8 cellular contexts compared by ENCODE assay signal in genomic region chr3:179653106-179653776, GRCh38. TPM values are rescaled to one million over a fixed set of nuclear protein-coding genes. Genes with fewer than 3 reads are reported as not detected.
DNase-seq lines count a peak whose midpoint lies in the region; ATAC-seq, FAIRE-seq and TF ChIP-seq lines count a peak whose summit lies in the region.

No MANE protein-coding gene starts in this region.

- under 1% methylated on average over 63 of the region's 74 CpGs for WGBS in prostate gland
- under 1% methylated on average over 74 of the region's 74 CpGs for WGBS in urinary bladder

- H3K36me3 ChIP-seq in left ventricle myocardium inferior (no peaks in the 10 kb centered on the region), prostate gland (no peaks in the 10 kb centered on the region), urinary bladder (ENCODE audit: insufficient read depth) (no peaks in the 10 kb centered on the region)

- ATAC-seq in HG02588 (IDR thresholded peaks at IDR 0.05; ENCODE audit: unreplicated experiment): peak; percentile 59

- H3K9me3 ChIP-seq in left ventricle myocardium inferior (replicated peaks): no peaks in the 10 kb centered on the region
- no peaks in the 10 kb centered on the region for H3K9me3 ChIP-seq in prostate gland

- H3K27ac ChIP-seq in left ventricle myocardium inferior (replicated peaks) (peak overlapping the region; percentile 98), prostate gland (peak overlapping the region; percentile 88 to 89), urinary bladder (ENCODE audit: low read depth) (peak overlapping the region; percentile 89)

- H3K4me1 ChIP-seq in left ventricle myocardium inferior (peaks cover 54% of the 10 kb centered on the region), prostate gland (replicated peaks) (no peaks in the 10 kb centered on the region), urinary bladder (ENCODE audit: insufficient read depth) (no peaks in the 10 kb centered on the region)

- H3K27me3 ChIP-seq in left ventricle myocardium inferior (ENCODE audit: low read depth): no peaks in the 10 kb centered on the region
- no peaks in the 10 kb centered on the region for H3K27me3 ChIP-seq in prostate gland (replicated peaks; ENCODE audit: insufficient read depth)

- DNase-seq in GM12891 (ENCODE audit: insufficient read length, low spot score) (peak; percentile 39), NB4 (ENCODE audit: low read depth) (peak; percentile 87), T follicular helper cell (ENCODE audit: low read depth) (peak; percentile 49), amniotic epithelial cell (ENCODE audit: low read depth) (peak; percentile 78), left ventricle myocardium inferior (peak; percentile 78), prostate gland (ENCODE audit: low spot score) (peak; percentile 74)

- peak; percentile 83 for FAIRE-seq in GM12891 (lab: Jason Lieb, UNC)

- intact Hi-C loops in left ventricle myocardium inferior (cut with micrococcal nuclease) (loop anchor here (5.0 kb wide), 1 partner anchor 119 kb away; no protein-coding TSS in a partner anchor), prostate gland (cut with DNase I) (no loop called here)

- TF ChIP-seq CTCF in NB4 (IDR thresholded peaks at IDR 0.05; ENCODE audit: low read depth, low read length): no peak
- TF ChIP-seq CTCF in left ventricle myocardium inferior (IDR thresholded peaks at IDR 0.05; ENCODE audit: borderline replicate concordance): no peak
- TF ChIP-seq CTCF in prostate gland (IDR thresholded peaks at IDR 0.05): no peak

- peak overlapping the region; percentile 72 for H3K4me3 ChIP-seq in NB4 (ENCODE audit: low read depth, low read length)
- H3K4me3 ChIP-seq in left ventricle myocardium inferior: peak overlapping the region; percentile 91
- H3K4me3 ChIP-seq in prostate gland: peak overlapping the region; percentile 76 to 80
- peak overlapping the region; percentile 68 for H3K4me3 ChIP-seq in urinary bladder (ENCODE audit: low read depth, low read length)

- TF ChIP-seq POLR2A in GM12891 (IDR thresholded peaks at IDR 0.05; ENCODE audit: low read depth, low read length) (peak; percentile 20; the same call in 1 of the 2 replicates), NB4 (IDR thresholded peaks at IDR 0.05; ENCODE audit: extremely low read depth, insufficient read length) (peak; percentile 33), prostate gland (IDR thresholded peaks at IDR 0.05) (no peak)

TF ChIP-seq in GM12891, 5 proteins besides CTCF, POLR2A, EP300 and RAD21:
- TF ChIP-seq TAF1 (IDR thresholded peaks at IDR 0.05; ENCODE audit: low read depth, low read length) (0 out of 2 replicates have a peak, but pooled peaks have one; percentile 13), POU2F2 (IDR thresholded peaks at IDR 0.05; ENCODE audit: low read depth, low read length) (no peak), POLR2AphosphoS5 (IDR thresholded peaks at IDR 0.05; ENCODE audit: low read depth, low read length) (no peak), SPI1 (IDR thresholded peaks at IDR 0.05; ENCODE audit: low read depth, low read length) (no peak), PAX5 (IDR thresholded peaks at IDR 0.05; ENCODE audit: insufficient read depth, low read length, severe bottlenecking) (no peak)
TF ChIP-seq in GM12891: peak in this region for 1.

RNA-seq across cellular contexts. Expression of gene USP13, which starts 0.4 kb away (rescaled TPM):
- 2.6 TPM for polyA plus RNA-seq in GM12891 (2012; ENCODE audit: low read depth, missing spikeins)
- total RNA-seq in left ventricle myocardium inferior (162 TPM), prostate gland (10 to 100 TPM; 11.7 to 52.6 TPM), urinary bladder (12.1 TPM)
- polyA plus RNA-seq in urinary bladder: 6.4 TPM

RNA-seq across cellular contexts. Expression of gene NDUFB5, which starts 48.6 kb away (rescaled TPM):
- 99.6 TPM for polyA plus RNA-seq in GM12891 (2012; ENCODE audit: low read depth, missing spikeins)
- total RNA-seq in left ventricle myocardium inferior (365 TPM), prostate gland (100 to 1,000 TPM in 1 of 2 donors, 10 to 100 TPM in 1; 75.9 to 122 TPM), urinary bladder (190 TPM)
- polyA plus RNA-seq in urinary bladder: 70.4 TPM

RNA-seq across cellular contexts. Expression of gene MRPL47, which starts 48.8 kb away (rescaled TPM):
- polyA plus RNA-seq in GM12891 (2012; ENCODE audit: low read depth, missing spikeins): 47.8 TPM
- total RNA-seq in left ventricle myocardium inferior (45.1 TPM), prostate gland (10 to 100 TPM; 19.8 to 40.2 TPM), urinary bladder (34.3 TPM)
- 30.6 TPM for polyA plus RNA-seq in urinary bladder

Comparison
In these comparisons a context has a peak if more than half of its experiments do, and no peak if none do; other contexts are left out.
1. Peak in every context shown above with its lines: DNase-seq, ATAC-seq, H3K4me3 ChIP-seq and H3K27ac ChIP-seq.